Comparison of ENCODE assay signal across 9 cellular contexts in the genomic region with DNA sequence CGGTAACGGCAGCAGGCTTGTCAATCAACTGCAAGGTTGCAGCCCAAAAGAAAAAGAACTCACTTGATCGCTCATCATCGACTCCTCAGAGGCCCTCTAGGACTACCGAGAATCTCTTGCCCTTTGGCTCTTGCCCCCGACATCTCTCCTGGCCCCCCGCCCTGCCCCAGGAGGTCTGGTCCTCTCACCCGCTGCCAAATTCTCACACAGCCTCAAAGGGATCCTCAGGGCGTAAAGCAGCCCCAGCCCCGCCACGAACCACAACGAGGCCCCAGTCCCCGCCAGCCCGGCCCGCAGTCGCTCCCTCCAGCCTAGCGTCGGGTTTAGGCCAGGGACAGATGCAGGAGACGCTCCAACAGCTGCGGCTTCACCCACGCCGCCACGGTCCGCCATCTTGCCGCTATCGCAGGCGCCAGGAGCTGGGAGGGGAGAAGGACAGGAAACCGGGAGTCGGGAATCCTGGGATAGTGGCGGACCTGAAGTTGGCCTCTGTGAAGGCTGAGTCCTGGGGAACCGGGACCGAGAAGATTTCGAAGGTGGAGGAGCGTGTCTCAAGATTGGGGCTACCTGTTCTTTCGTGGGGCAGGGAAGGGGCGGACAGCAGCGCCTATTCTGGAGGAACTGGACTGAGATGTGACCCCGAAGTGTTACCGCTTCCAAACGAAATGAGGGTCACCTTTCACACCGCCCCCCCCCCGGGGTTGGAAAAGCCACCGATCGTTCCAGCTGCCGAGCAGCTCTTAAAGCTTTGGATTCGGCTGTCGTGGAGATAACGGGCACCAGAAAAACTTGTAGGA. TPM values are rescaled to one million over a fixed set of nuclear protein-coding genes. Genes with fewer than 3 reads are reported as not detected.
DNase-seq lines count a peak whose midpoint lies in the region; ATAC-seq, FAIRE-seq and TF ChIP-seq lines count a peak whose summit lies in the region.
"Had no signal": no experiment of that assay in that cellular context is flagged by ENCODE, and none has a peak within 500 bp of the region (broad histone marks: within the 10 kb centered on the region; RNA-seq: fewer than 3 reads in every experiment).

A gene with protein sequence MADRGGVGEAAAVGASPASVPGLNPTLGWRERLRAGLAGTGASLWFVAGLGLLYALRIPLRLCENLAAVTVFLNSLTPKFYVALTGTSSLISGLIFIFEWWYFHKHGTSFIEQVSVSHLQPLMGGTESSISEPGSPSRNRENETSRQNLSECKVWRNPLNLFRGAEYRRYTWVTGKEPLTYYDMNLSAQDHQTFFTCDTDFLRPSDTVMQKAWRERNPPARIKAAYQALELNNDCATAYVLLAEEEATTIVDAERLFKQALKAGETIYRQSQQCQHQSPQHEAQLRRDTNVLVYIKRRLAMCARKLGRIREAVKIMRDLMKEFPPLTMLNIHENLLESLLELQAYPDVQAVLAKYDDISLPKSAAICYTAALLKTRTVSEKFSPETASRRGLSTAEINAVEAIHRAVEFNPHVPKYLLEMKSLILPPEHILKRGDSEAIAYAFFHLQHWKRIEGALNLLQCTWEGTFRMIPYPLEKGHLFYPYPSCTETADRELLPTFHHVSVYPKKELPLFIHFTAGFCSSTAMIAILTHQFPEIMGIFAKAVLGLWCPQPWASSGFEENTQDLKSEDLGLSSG (minus strand): TSS at position 421 of the 797 bp plus-strand sequence. CDS start 28 bp downstream, at position 393.

- no peaks in the 10 kb centered on the region for H3K27me3 ChIP-seq in endothelial cell of umbilical vein (ENCODE audit: control insufficient read depth in 2 of 2, insufficient read depth in 2 of 2, low read length in 2 of 2)

- DNase-seq in D341Med (ENCODE audit: low spot score) (peak; percentile 83), NCI-H82 treated with DMSO at 0.1 percent for 48 hours (lab: John Stamatoyannopoulos, UW; ENCODE audit: unreplicated experiment) (peak; percentile 25), activated T-cell treated with anti-CD3 and anti-CD28 coated beads for 4 hours (peak; percentile 38), endothelial cell of umbilical vein (ENCODE audit: low read depth, low spot score) (peak; percentile 81), mesothelial cell of epicardium (ENCODE audit: low spot score in 2 of 2, unreplicated experiment in 2 of 2) (peak; percentile 46 to 71)
- DNase-seq in stimulated activated CD8-positive, alpha-beta memory T cell treated with anti-CD3 and anti-CD28 coated beads, Interleukin-15, amount 100 ng/mL, for 4 hours (ENCODE audit: low read depth in 2 of 2), result peak; percentile 9 to 33

- H3K36me3 ChIP-seq in endothelial cell of umbilical vein (ENCODE audit: control insufficient read depth in 2 of 2, extremely low read depth in 1 of 2, insufficient read depth in 2 of 2, low read length in 2 of 2), result peaks cover 0 to 2% of the 10 kb centered on the region in 2 experiments

- H4K20me1 ChIP-seq in endothelial cell of umbilical vein (replicated peaks; ENCODE audit: control insufficient read depth, extremely low read depth, insufficient read depth, low read length), result peaks cover 8% of the 10 kb centered on the region

- H3K4me3 Mint-ChIP-seq in mesothelial cell of epicardium, result peak within 1 kb of the TSS; percentile 99

- dilution Hi-C loops in endothelial cell of umbilical vein (cut with MboI; ENCODE audit: extremely low pct_ligation_motif_present, low sequenced_read_pairs), result no loop called here

- H3K27ac Mint-ChIP-seq in mesothelial cell of epicardium, result peak within 1 kb of the TSS; percentile 99

- H3K4me2 ChIP-seq in endothelial cell of umbilical vein (ENCODE audit: insufficient read depth, low read length), result peak within 1 kb of the TSS; percentile 100

- H3K27ac ChIP-seq in endothelial cell of umbilical vein (ENCODE audit: insufficient read depth, low read depth, low read length), result peak within 1 kb of the TSS; percentile 91

- BruUV-seq in endothelial cell of umbilical vein (replicated peaks; lab: Mats Ljungman, UMichigan), result TSS peak; percentile 47

- peaks cover 80% of the 10 kb centered on the region for H3K79me2 ChIP-seq in endothelial cell of umbilical vein (ENCODE audit: control insufficient read depth, insufficient read depth, low read length)

- POLR2A ChIA-PET in endothelial cell of umbilical vein (lab: Charles Lee), result interaction anchor here (0.6 to 1.0 kb wide), 3 partner anchors 225 to 230 kb away, joined by 3 to 4 read pairs (median 3); no protein-coding TSS in a partner anchor

- H2AFZ ChIP-seq in endothelial cell of umbilical vein (ENCODE audit: low read depth, low read length), result peak within 1 kb of the TSS; percentile 52

- TF ChIP-seq POLR2A in endothelial cell of umbilical vein (IDR thresholded peaks at IDR 0.05; ENCODE audit: low read depth, low read length), result peak; percentile 80

- peaks cover 32% of the 10 kb centered on the region for H3K4me1 ChIP-seq in endothelial cell of umbilical vein (ENCODE audit: control insufficient read depth, extremely low read depth, insufficient read depth, low read length)

- peak within 1 kb of the TSS; percentile 94 to 98 (median 98) for H3K4me3 ChIP-seq in endothelial cell of umbilical vein (replicated peaks in 1 of 3; ENCODE audit: insufficient read depth in 1 of 3, low read depth in 1 of 3, low read length in 3 of 3)

- intact Hi-C loops in endothelial cell of umbilical vein (cut with micrococcal nuclease), result loop anchor here (1.0 to 2.0 kb wide), 9 partner anchors 18 to 320 kb away; a partner anchor contains a TSS

- no peaks in the 10 kb centered on the region for H3K9me3 ChIP-seq in endothelial cell of umbilical vein (replicated peaks; ENCODE audit: control insufficient read depth, insufficient read depth, low read length)

- H3K9me3 Mint-ChIP-seq in mesothelial cell of epicardium, result no peaks in the 10 kb centered on the region

- TF ChIP-seq CTCF in endothelial cell of umbilical vein (IDR thresholded peaks at IDR 0.05; ENCODE audit: extremely low read depth in 1 of 2, insufficient read depth in 1 of 2, low read depth in 1 of 2, low read length in 2 of 2), result no peak
- no peak for TF ChIP-seq CTCF in mesothelial cell of epicardium (IDR thresholded peaks at IDR 0.05; ENCODE audit: unreplicated experiment)

- H3K9me1 ChIP-seq in endothelial cell of umbilical vein (replicated peaks; ENCODE audit: control insufficient read depth, extremely low read depth, insufficient read depth, low read length), result no peaks in the 10 kb centered on the region

- peaks cover 36% of the 10 kb centered on the region for H3K4me1 Mint-ChIP-seq in mesothelial cell of epicardium

- H3K9ac ChIP-seq in endothelial cell of umbilical vein (replicated peaks; ENCODE audit: extremely low read depth, insufficient read depth, low read length), result peak within 1 kb of the TSS; percentile 100

- H3K27me3 Mint-ChIP-seq in mesothelial cell of epicardium (ENCODE audit: low read depth), result no peaks in the 10 kb centered on the region

- peaks cover 8% of the 10 kb centered on the region for H3K36me3 Mint-ChIP-seq in mesothelial cell of epicardium

- FAIRE-seq in endothelial cell of umbilical vein (lab: Jason Lieb, UNC), result peak; percentile 66
- FAIRE-seq: islet of Langerhans had no signal

- peak; percentile 18 for ATAC-seq in HG02970 (IDR thresholded peaks at IDR 0.05; ENCODE audit: low FRiP score, unreplicated experiment)
- ATAC-seq in HG02981 (IDR thresholded peaks at IDR 0.05; ENCODE audit: unreplicated experiment), result no peak

- CTCF ChIA-PET in endothelial cell of umbilical vein (lab: Charles Lee), result interaction anchor here (0.6 to 3.1 kb wide), 8 partner anchors 9 to 248 kb away, joined by 3 to 14 read pairs (median 4); no protein-coding TSS in a partner anchor

TF ChIP-seq in endothelial cell of umbilical vein, 7 proteins besides CTCF, POLR2A, EP300 and RAD21:
- peak; percentile 89 for TF ChIP-seq POLR2AphosphoS5 (IDR thresholded peaks at IDR 0.05; ENCODE audit: insufficient read depth, low read depth, low read length)
- TF ChIP-seq GATA2 (IDR thresholded peaks at IDR 0.05; ENCODE audit: insufficient read depth, insufficient read length, low read depth, low read length), result no peak

RNA-seq across cellular contexts. Expression of the gene that starts here (rescaled TPM):
- 24.5 and 28.4 TPM in 2 replicates for total RNA-seq in endothelial cell of umbilical vein
- polyA plus RNA-seq in endothelial cell of umbilical vein, result 12.3 and 12.6 TPM in 2 replicates
- polyA plus RNA-seq in endothelial cell of umbilical vein (2011; cell fraction: cytosol; rRNA removed), result 8.8 and 10.2 TPM in 2 replicates
- polyA plus RNA-seq in endothelial cell of umbilical vein (2011; cell fraction: nucleus; rRNA removed), result 17.8 and 20.4 TPM in 2 replicates
- 14.0 and 14.2 TPM in 2 replicates for polyA plus RNA-seq in endothelial cell of umbilical vein (2012)
- polyA minus RNA-seq in endothelial cell of umbilical vein, result 15.4 and 17.3 TPM in 2 replicates
- 17.0 TPM for polyA minus RNA-seq in endothelial cell of umbilical vein (2011; cell fraction: cytosol; rRNA and poly(A)+ RNA removed)
- polyA minus RNA-seq in endothelial cell of umbilical vein (2011; cell fraction: nucleus; rRNA and poly(A)+ RNA removed), result 26.6 and 30.4 TPM in 2 replicates
- total RNA-seq in mesothelial cell of epicardium, result 26.5 to 30.0 TPM (median 27.6 TPM) in 3 replicates

Comparison
In these comparisons a context has a peak if more than half of its experiments do, and no peak if none do; other contexts are left out.
1. DNase-seq: peak in every context shown above with its lines; median percentile 83 in D341Med; 81 in endothelial cell of umbilical vein; 58 in mesothelial cell of epicardium; 38 in activated T-cell treated with anti-CD3 and anti-CD28 coated beads for 4 hours; 25 in NCI-H82 treated with DMSO at 0.1 percent for 48 hours; 21 in stimulated activated CD8-positive, alpha-beta memory T cell treated with anti-CD3 and anti-CD28 coated beads, Interleukin-15, amount 100 ng/mL, for 4 hours.